ENCODE assay signal across 19 cellular contexts in genomic region chr13:94061316-94061715, GRCh38.
A peak's percentile ranks its signal among the peaks of the same experiment; 100 is the strongest.
DNase-seq lines count a peak whose midpoint lies in the region; ATAC-seq, FAIRE-seq and TF ChIP-seq lines count a peak whose summit lies in the region.
"Had no signal": no experiment of that assay in that cellular context is flagged by ENCODE, and none has a peak within 500 bp of the region (broad histone marks: within the 10 kb centered on the region; RNA-seq: fewer than 3 reads in every experiment).

No MANE protein-coding gene starts in this region.

- H4K20me1 ChIP-seq in neural progenitor cell (ENCODE audit: low read depth): no peaks in the 10 kb centered on the region

- no peak overlapping the region for H3K4me3 ChIP-seq in neural progenitor cell
- H3K4me3 ChIP-seq: dorsolateral prefrontal cortex, gastroesophageal sphincter, SJCRH30 had no signal

- H3K36me3 Mint-ChIP-seq in neural progenitor cell: no peaks in the 10 kb centered on the region
- no peaks in the 10 kb centered on the region for H3K36me3 Mint-ChIP-seq in CD14-positive monocyte
- H3K36me3 Mint-ChIP-seq: WTC11 had no signal

- intact Hi-C loops in CD14-positive monocyte (cut with micrococcal nuclease): no loop called here

- no peaks in the 10 kb centered on the region for H3F3A ChIP-seq in neural progenitor cell (ENCODE audit: low read depth)

- peak; percentile 95 for FAIRE-seq in endometrium (lab: Jason Lieb, UNC)
- FAIRE-seq: keratinocyte had no signal

- peak; percentile 14 for DNase-seq in D341Med (ENCODE audit: low spot score)
- DNase-seq in NCI-H82 (lab: John Stamatoyannopoulos, UW): peak; percentile 64
- no peak for DNase-seq in neural progenitor cell (ENCODE audit: low spot score)
- no peak for DNase-seq in CD14-positive monocyte (ENCODE audit: low spot score)
- no peak for DNase-seq in T1000 (lab: John Stamatoyannopoulos, UW)
- DNase-seq in NCI-H1417 treated with DMSO at 0.1 percent for 48 hours (lab: John Stamatoyannopoulos, UW): no peak
- DNase-seq: activated CD8-positive, alpha-beta memory T cell treated with anti-CD3 and anti-CD28 coated beads, Interleukin-2, amount 50 U/mL, for 48 hours; CD4-positive, alpha-beta T cell; dorsolateral prefrontal cortex; GF-D8; KG1; NCI-H1694 treated with DMSO at 0.1 percent for 48 hours; SJCRH30; stimulated activated CD4-positive, alpha-beta T cell treated with anti-CD3 and anti-CD28 coated beads, Interleukin-2, amount 100 ng/mL, for 24 hours had no signal

- no peaks in the 10 kb centered on the region for H3K79me2 ChIP-seq in neural progenitor cell (ENCODE audit: low read depth)

- H3K27ac Mint-ChIP-seq in neural progenitor cell (peak overlapping the region; percentile 25), CD14-positive monocyte (no peak overlapping the region)
- H3K27ac Mint-ChIP-seq: CD4-positive, alpha-beta T cell; WTC11 had no signal

- H3K4me2 ChIP-seq in neural progenitor cell: no peak overlapping the region

- no peak for TF ChIP-seq CTCF in neural progenitor cell (IDR thresholded peaks at IDR 0.05)
- TF ChIP-seq CTCF in CD14-positive monocyte (IDR thresholded peaks at IDR 0.05): no peak

- peaks cover 10% of the 10 kb centered on the region for H3K4me1 ChIP-seq in neural progenitor cell
- H3K4me1 ChIP-seq: gastroesophageal sphincter, SJCRH30 had no signal

- no peaks in the 10 kb centered on the region for H3K36me3 ChIP-seq in neural progenitor cell
- H3K36me3 ChIP-seq: gastroesophageal sphincter, SJCRH30 had no signal

- no peaks in the 10 kb centered on the region for H3K9me3 ChIP-seq in neural progenitor cell (ENCODE audit: low read depth)
- H3K9me3 ChIP-seq: gastroesophageal sphincter, SJCRH30 had no signal

- H3K27ac ChIP-seq in neural progenitor cell: no peak overlapping the region
- H3K27ac ChIP-seq: dorsolateral prefrontal cortex, gastroesophageal sphincter, SJCRH30 had no signal

- no peaks in the 10 kb centered on the region for H3K9me3 Mint-ChIP-seq in neural progenitor cell
- peaks cover 0 to 3% (median 0%) of the 10 kb centered on the region in 7 donors for H3K9me3 Mint-ChIP-seq in CD14-positive monocyte
- H3K9me3 Mint-ChIP-seq: CD4-positive, alpha-beta T cell; WTC11 had no signal

- H3K9ac ChIP-seq in neural progenitor cell: no peak overlapping the region

- H3K4me3 Mint-ChIP-seq in neural progenitor cell (no peak overlapping the region), CD14-positive monocyte (no peak overlapping the region)
- H3K4me3 Mint-ChIP-seq: CD4-positive, alpha-beta T cell; WTC11 had no signal

- H3K4me1 Mint-ChIP-seq in neural progenitor cell (peaks cover 39% of the 10 kb centered on the region), CD14-positive monocyte (no peaks in the 10 kb centered on the region)

- no peaks in the 10 kb centered on the region for H3K27me3 ChIP-seq in neural progenitor cell
- H3K27me3 ChIP-seq: dorsolateral prefrontal cortex, gastroesophageal sphincter, SJCRH30 had no signal

- H2AFZ ChIP-seq in neural progenitor cell (replicated peaks): no peak overlapping the region

- no peak for ATAC-seq in GM19467 (IDR thresholded peaks at IDR 0.05; ENCODE audit: unreplicated experiment)
- ATAC-seq: gastroesophageal sphincter, WTC11 had no signal

- H3K27me3 Mint-ChIP-seq in neural progenitor cell (ENCODE audit: insufficient read depth, low read depth): no peaks in the 10 kb centered on the region
- peaks cover 0 to 2% (median 1%) of the 10 kb centered on the region in 3 donors for H3K27me3 Mint-ChIP-seq in CD14-positive monocyte (ENCODE audit: low read depth in 3 of 3)
- H3K27me3 Mint-ChIP-seq: CD4-positive, alpha-beta T cell had no signal

Comparison
In these comparisons a context has a peak if more than half of its experiments do, and no peak if none do; other contexts are left out.
1. DNase-seq: peak in D341Med (single experiment) and NCI-H82 (single experiment); none in neural progenitor cell (single experiment), CD14-positive monocyte (single experiment), T1000 (single experiment) and NCI-H1417 treated with DMSO at 0.1 percent for 48 hours (single experiment).